In genomic region chr20:11178946-11179654, GRCh38 we compare ENCODE assay signal across 1 cellular context.
TF ChIP-seq lines count a peak whose summit lies in the region.

No MANE protein-coding gene starts in this region.

TF ChIP-seq in HCT116, 20 proteins besides CTCF, POLR2A, EP300 and RAD21 (continued from another document):
- no peak for TF ChIP-seq REST (IDR thresholded peaks at IDR 0.05; ENCODE audit: low read depth)
- no peak; the same call in 1 of the 2 replicates for TF ChIP-seq ELF1 (IDR thresholded peaks at IDR 0.05; ENCODE audit: borderline replicate concordance, low read depth)
- TF ChIP-seq FOSL1 (IDR thresholded peaks at IDR 0.05; ENCODE audit: low read depth), result peak; percentile 93
- no peak; the same call in 1 of the 2 replicates for TF ChIP-seq MAX (IDR thresholded peaks at IDR 0.05)
- no peak for TF ChIP-seq EGR1 (IDR thresholded peaks at IDR 0.05; ENCODE audit: low read depth)
- no peak for TF ChIP-seq ZFX (IDR thresholded peaks at IDR 0.05)
- no peak for TF ChIP-seq POLR2AphosphoS5 (IDR thresholded peaks at IDR 0.05; ENCODE audit: low read depth, low read length)
